1 cellular context compared by ENCODE assay signal in genomic region chr12:124131671-124132058, GRCh38.
TF ChIP-seq lines count a peak whose summit lies in the region.

No MANE protein-coding gene starts in this region.

TF ChIP-seq in WTC11, 78 proteins besides CTCF, POLR2A, EP300 and RAD21:
- TF ChIP-seq IRF2 (CRISPR knock-in tag; IDR thresholded peaks at IDR 0.05; ENCODE audit: borderline replicate concordance, low read depth) (no peak), NFE2L1 (CRISPR knock-in tag; IDR thresholded peaks at IDR 0.05) (no peak), CREB1 (CRISPR knock-in tag; IDR thresholded peaks at IDR 0.05) (no peak), NR2C2 (CRISPR knock-in tag; IDR thresholded peaks at IDR 0.05) (no peak), ZNF232 (CRISPR knock-in tag; IDR thresholded peaks at IDR 0.05) (no peak), MYBL2 (CRISPR knock-in tag; IDR thresholded peaks at IDR 0.05) (no peak), ZNF423 (CRISPR knock-in tag; IDR thresholded peaks at IDR 0.05) (no peak), E2F5 (CRISPR knock-in tag; IDR thresholded peaks at IDR 0.05) (no peak), ZNF138 (CRISPR knock-in tag; conservative IDR thresholded peaks at IDR 0.05) (no peak)
- TF ChIP-seq, protein P1, sequence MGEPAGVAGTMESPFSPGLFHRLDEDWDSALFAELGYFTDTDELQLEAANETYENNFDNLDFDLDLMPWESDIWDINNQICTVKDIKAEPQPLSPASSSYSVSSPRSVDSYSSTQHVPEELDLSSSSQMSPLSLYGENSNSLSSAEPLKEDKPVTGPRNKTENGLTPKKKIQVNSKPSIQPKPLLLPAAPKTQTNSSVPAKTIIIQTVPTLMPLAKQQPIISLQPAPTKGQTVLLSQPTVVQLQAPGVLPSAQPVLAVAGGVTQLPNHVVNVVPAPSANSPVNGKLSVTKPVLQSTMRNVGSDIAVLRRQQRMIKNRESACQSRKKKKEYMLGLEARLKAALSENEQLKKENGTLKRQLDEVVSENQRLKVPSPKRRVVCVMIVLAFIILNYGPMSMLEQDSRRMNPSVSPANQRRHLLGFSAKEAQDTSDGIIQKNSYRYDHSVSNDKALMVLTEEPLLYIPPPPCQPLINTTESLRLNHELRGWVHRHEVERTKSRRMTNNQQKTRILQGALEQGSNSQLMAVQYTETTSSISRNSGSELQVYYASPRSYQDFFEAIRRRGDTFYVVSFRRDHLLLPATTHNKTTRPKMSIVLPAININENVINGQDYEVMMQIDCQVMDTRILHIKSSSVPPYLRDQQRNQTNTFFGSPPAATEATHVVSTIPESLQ (CRISPR knock-in tag; IDR thresholded peaks at IDR 0.05) = no peak
- TF ChIP-seq, protein P2, sequence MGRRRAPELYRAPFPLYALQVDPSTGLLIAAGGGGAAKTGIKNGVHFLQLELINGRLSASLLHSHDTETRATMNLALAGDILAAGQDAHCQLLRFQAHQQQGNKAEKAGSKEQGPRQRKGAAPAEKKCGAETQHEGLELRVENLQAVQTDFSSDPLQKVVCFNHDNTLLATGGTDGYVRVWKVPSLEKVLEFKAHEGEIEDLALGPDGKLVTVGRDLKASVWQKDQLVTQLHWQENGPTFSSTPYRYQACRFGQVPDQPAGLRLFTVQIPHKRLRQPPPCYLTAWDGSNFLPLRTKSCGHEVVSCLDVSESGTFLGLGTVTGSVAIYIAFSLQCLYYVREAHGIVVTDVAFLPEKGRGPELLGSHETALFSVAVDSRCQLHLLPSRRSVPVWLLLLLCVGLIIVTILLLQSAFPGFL (CRISPR knock-in tag; IDR thresholded peaks at IDR 0.05; ENCODE audit: borderline replicate concordance) = no peak
- TF ChIP-seq, protein P3, sequence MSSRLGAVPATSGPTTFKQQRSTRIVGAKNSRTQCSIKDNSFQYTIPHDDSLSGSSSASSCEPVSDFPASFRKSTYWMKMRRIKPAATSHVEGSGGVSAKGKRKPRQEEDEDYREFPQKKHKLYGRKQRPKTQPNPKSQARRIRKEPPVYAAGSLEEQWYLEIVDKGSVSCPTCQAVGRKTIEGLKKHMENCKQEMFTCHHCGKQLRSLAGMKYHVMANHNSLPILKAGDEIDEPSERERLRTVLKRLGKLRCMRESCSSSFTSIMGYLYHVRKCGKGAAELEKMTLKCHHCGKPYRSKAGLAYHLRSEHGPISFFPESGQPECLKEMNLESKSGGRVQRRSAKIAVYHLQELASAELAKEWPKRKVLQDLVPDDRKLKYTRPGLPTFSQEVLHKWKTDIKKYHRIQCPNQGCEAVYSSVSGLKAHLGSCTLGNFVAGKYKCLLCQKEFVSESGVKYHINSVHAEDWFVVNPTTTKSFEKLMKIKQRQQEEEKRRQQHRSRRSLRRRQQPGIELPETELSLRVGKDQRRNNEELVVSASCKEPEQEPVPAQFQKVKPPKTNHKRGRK (CRISPR knock-in tag; IDR thresholded peaks at IDR 0.05; ENCODE audit: borderline replicate concordance) = no peak
TF ChIP-seq in WTC11: peak in this region for 0.
